6 cellular contexts compared by ENCODE assay signal in genomic region chr17:7323731-7324437, GRCh38. TPM values are rescaled to one million over a fixed set of nuclear protein-coding genes. Genes with fewer than 3 reads are reported as not detected.
DNase-seq lines count a peak whose midpoint lies in the region; ATAC-seq, FAIRE-seq and TF ChIP-seq lines count a peak whose summit lies in the region.

No MANE protein-coding gene starts in this region.

- no peaks in the 10 kb centered on the region for H3K27me3 Mint-ChIP-seq in activated CD8-positive, alpha-beta T cell treated with anti-CD3 and anti-CD28 coated beads for 36 hours

- no peaks in the 10 kb centered on the region for H3K9me3 Mint-ChIP-seq in activated CD8-positive, alpha-beta T cell treated with anti-CD3 and anti-CD28 coated beads for 36 hours
- H3K9me3 Mint-ChIP-seq in stimulated activated effector memory CD8-positive, alpha-beta T cell treated with anti-CD3 and anti-CD28 coated beads, Interleukin-12 subunit alpha, Interleukin-12 subunit beta, amount 100 ng/mL, for 72 hours = no peaks in the 10 kb centered on the region

- intact Hi-C loops in activated CD8-positive, alpha-beta T cell treated with anti-CD3 and anti-CD28 coated beads for 36 hours (cut with micrococcal nuclease) = no loop called here
- intact Hi-C loops in left ventricle myocardium superior (cut with micrococcal nuclease) = no loop called here

- peaks cover 26% of the 10 kb centered on the region for H3K36me3 Mint-ChIP-seq in activated CD8-positive, alpha-beta T cell treated with anti-CD3 and anti-CD28 coated beads for 36 hours (ENCODE audit: low read depth)
- peaks cover 73% of the 10 kb centered on the region for H3K36me3 Mint-ChIP-seq in stimulated activated effector memory CD8-positive, alpha-beta T cell treated with anti-CD3 and anti-CD28 coated beads, Interleukin-12 subunit alpha, Interleukin-12 subunit beta, amount 100 ng/mL, for 72 hours

- peaks cover 29% of the 10 kb centered on the region for H3K4me1 Mint-ChIP-seq in activated CD8-positive, alpha-beta T cell treated with anti-CD3 and anti-CD28 coated beads for 36 hours (ENCODE audit: low read depth)
- peaks cover 36% of the 10 kb centered on the region for H3K4me1 Mint-ChIP-seq in stimulated activated effector memory CD8-positive, alpha-beta T cell treated with anti-CD3 and anti-CD28 coated beads, Interleukin-12 subunit alpha, Interleukin-12 subunit beta, amount 100 ng/mL, for 72 hours

- peak; percentile 67 for DNase-seq in GM19238 (ENCODE audit: insufficient read length, low spot score)
- peak; percentile 78 for DNase-seq in activated CD8-positive, alpha-beta T cell treated with anti-CD3 and anti-CD28 coated beads for 36 hours
- DNase-seq in left ventricle myocardium superior = peak; percentile 72
- DNase-seq in stimulated activated effector memory CD8-positive, alpha-beta T cell treated with anti-CD3 and anti-CD28 coated beads, Interleukin-12 subunit alpha, Interleukin-12 subunit beta, amount 100 ng/mL, for 72 hours (ENCODE audit: low spot score in 2 of 2) = peak; percentile 72 to 89
- DNase-seq in RCC 7860 (ENCODE audit: low spot score) = no peak
- no peak for DNase-seq in NCI-H2107 (lab: John Stamatoyannopoulos, UW)

- CTCF ChIA-PET in activated CD8-positive, alpha-beta T cell treated with anti-CD3 and anti-CD28 coated beads for 36 hours (lab: Charles Lee) = interaction anchor here (0.7 to 6.5 kb wide), 6 partner anchors 13 to 32 kb away, joined by 3 to 60 read pairs (median 10); partner anchors contain the start of genes ACAP1 and TMEM95

- no peak overlapping the region for H3K4me3 Mint-ChIP-seq in activated CD8-positive, alpha-beta T cell treated with anti-CD3 and anti-CD28 coated beads for 36 hours
- no peak overlapping the region for H3K4me3 Mint-ChIP-seq in stimulated activated effector memory CD8-positive, alpha-beta T cell treated with anti-CD3 and anti-CD28 coated beads, Interleukin-12 subunit alpha, Interleukin-12 subunit beta, amount 100 ng/mL, for 72 hours

- no peak overlapping the region for H3K27ac Mint-ChIP-seq in activated CD8-positive, alpha-beta T cell treated with anti-CD3 and anti-CD28 coated beads for 36 hours
- H3K27ac Mint-ChIP-seq in stimulated activated effector memory CD8-positive, alpha-beta T cell treated with anti-CD3 and anti-CD28 coated beads, Interleukin-12 subunit alpha, Interleukin-12 subunit beta, amount 100 ng/mL, for 72 hours = no peak overlapping the region

- peak; percentile 62 for ATAC-seq in activated CD8-positive, alpha-beta T cell treated with anti-CD3 and anti-CD28 coated beads for 36 hours
- peak; percentile 20 for ATAC-seq in left ventricle myocardium superior
- peak; percentile 65 for ATAC-seq in stimulated activated effector memory CD8-positive, alpha-beta T cell treated with anti-CD3 and anti-CD28 coated beads, Interleukin-12 subunit alpha, Interleukin-12 subunit beta, amount 100 ng/mL, for 72 hours

- FAIRE-seq in RCC 7860 (lab: Jason Lieb, UNC) = no peak

- POLR2A ChIA-PET in activated CD8-positive, alpha-beta T cell treated with anti-CD3 and anti-CD28 coated beads for 36 hours (lab: Charles Lee) = interaction anchor here (2.9 to 10.5 kb wide), 2 partner anchors 12 to 19 kb away, joined by 10 to 150 read pairs; partner anchors contain the start of gene GPS2

- peak; percentile 86 for TF ChIP-seq CTCF in activated CD8-positive, alpha-beta T cell treated with anti-CD3 and anti-CD28 coated beads for 36 hours (IDR thresholded peaks at IDR 0.05)

RNA-seq across cellular contexts. Expression of gene NEURL4, which starts 5.3 kb away (rescaled TPM):
- 10 to 100 TPM; 36.2 to 40.4 TPM for total RNA-seq in activated CD8-positive, alpha-beta T cell treated with anti-CD3 and anti-CD28 coated beads for 36 hours
- total RNA-seq in left ventricle myocardium superior = 34.7 TPM

RNA-seq across cellular contexts. Expression of gene GPS2, which starts 8.7 kb away (rescaled TPM):
- total RNA-seq in activated CD8-positive, alpha-beta T cell treated with anti-CD3 and anti-CD28 coated beads for 36 hours = 10 to 100 TPM; 31.8 to 36.8 TPM
- total RNA-seq in left ventricle myocardium superior = 75.0 TPM

RNA-seq across cellular contexts. Expression of gene ACAP1, which starts 12.4 kb away (rescaled TPM):
- total RNA-seq in activated CD8-positive, alpha-beta T cell treated with anti-CD3 and anti-CD28 coated beads for 36 hours = 100 to 1,000 TPM; 309 to 342 TPM
- total RNA-seq in left ventricle myocardium superior = 17.3 TPM

RNA-seq across cellular contexts. Expression of gene EIF5A, which starts 16.5 kb away (rescaled TPM):
- 1,000 to 10,000 TPM; 1,064 TPM for total RNA-seq in activated CD8-positive, alpha-beta T cell treated with anti-CD3 and anti-CD28 coated beads for 36 hours
- 311 TPM for total RNA-seq in left ventricle myocardium superior

RNA-seq across cellular contexts. Expression of gene KCTD11, which starts 28.1 kb away (rescaled TPM):
- 10 to 100 TPM; 11.0 to 11.2 TPM for total RNA-seq in activated CD8-positive, alpha-beta T cell treated with anti-CD3 and anti-CD28 coated beads for 36 hours
- 3.6 TPM for total RNA-seq in left ventricle myocardium superior

Comparison
In these comparisons a context has a peak if more than half of its experiments do, and no peak if none do; other contexts are left out.
1. DNase-seq: peak in GM19238 (single experiment), activated CD8-positive, alpha-beta T cell treated with anti-CD3 and anti-CD28 coated beads for 36 hours (single experiment), left ventricle myocardium superior (single experiment) and stimulated activated effector memory CD8-positive, alpha-beta T cell treated with anti-CD3 and anti-CD28 coated beads, Interleukin-12 subunit alpha, Interleukin-12 subunit beta, amount 100 ng/mL, for 72 hours (2 of 2); none in RCC 7860 (single experiment) and NCI-H2107 (single experiment).
2. RNA of gene ACAP1, which starts 12.4 kb away (total RNA-seq): 309 to 342 TPM in activated CD8-positive, alpha-beta T cell treated with anti-CD3 and anti-CD28 coated beads for 36 hours; 17.3 TPM in left ventricle myocardium superior (single experiment); every median in the first group is over 10 times any median in the second.
3. Peak in every context shown above with its lines, with median percentiles within 50 percentile points of each other: ATAC-seq.